18 cellular contexts compared by ENCODE assay signal in the genomic region with DNA sequence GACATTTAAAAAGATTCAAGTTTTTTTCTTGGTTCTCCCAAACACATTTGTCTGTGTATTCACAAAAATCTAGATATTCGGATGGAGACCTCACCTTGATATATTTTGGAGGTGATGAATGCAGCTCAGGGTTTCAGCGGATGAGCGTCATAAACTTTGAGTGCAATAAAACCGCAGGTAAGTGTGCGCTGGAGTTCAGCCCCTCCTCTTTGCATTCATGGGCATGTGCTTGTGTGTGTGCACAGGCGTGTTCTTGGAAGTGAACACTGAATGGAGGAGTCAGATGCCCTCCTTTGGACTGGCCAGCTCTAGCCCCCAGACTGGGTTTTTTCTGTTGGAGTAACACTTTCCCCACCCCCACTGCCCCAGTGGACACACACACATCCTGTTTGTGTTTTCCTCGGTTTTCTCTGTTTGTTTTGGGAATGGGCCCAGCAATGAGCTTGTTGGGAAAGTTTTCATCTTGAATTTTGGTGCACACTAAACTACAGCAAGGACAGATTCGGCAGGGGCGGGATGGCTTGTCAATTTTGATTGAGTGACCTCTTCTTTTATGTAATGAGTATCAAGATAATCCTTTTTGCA.
"Had no signal": no experiment of that assay in that cellular context is flagged by ENCODE, and none has a peak within 500 bp of the region (broad histone marks: within the 10 kb centered on the region; RNA-seq: fewer than 3 reads in every experiment).

No MANE protein-coding gene starts in this region.

- H3K4me3 Mint-ChIP-seq: activated CD4-positive, alpha-beta memory T cell treated with anti-CD3 and anti-CD28 coated beads, Interleukin-2, amount 10 ng/mL, durations not matched to agents 7 days and 5 days; natural killer cell had no signal

- H3K4me3 ChIP-seq: dorsolateral prefrontal cortex, tibial artery had no signal

- H3K9me3 Mint-ChIP-seq: activated CD4-positive, alpha-beta memory T cell treated with anti-CD3 and anti-CD28 coated beads, Interleukin-2, amount 10 ng/mL, durations not matched to agents 7 days and 5 days; natural killer cell had no signal

- DNase-seq: activated CD4-positive, alpha-beta memory T cell treated with anti-CD3 and anti-CD28 coated beads, Interleukin-2, amount 10 ng/mL, durations not matched to agents 7 days and 5 days; activated CD4-positive, alpha-beta T cell treated with anti-CD3 and anti-CD28 coated beads for 48 hours; activated CD4-positive, CD25-positive, alpha-beta regulatory T cell; activated CD8-positive, alpha-beta memory T cell treated with anti-CD3 and anti-CD28 coated beads, Interleukin-2, amount 50 U/mL, for 4 hours; activated effector memory CD4-positive, alpha-beta T cell treated with anti-CD3 and anti-CD28 coated beads, Interleukin-2, amount 50 U/mL, for 16 hours; activated naive CD4-positive, alpha-beta T cell treated with anti-CD3 and anti-CD28 coated beads, Interleukin-2, amount 50 U/mL, for 16 hours; activated T-cell treated with anti-CD3 and anti-CD28 coated beads, Interleukin-2, amount 50 U/mL, for 48 hours; aorta; brain microvascular endothelial cell; central memory CD4-positive, alpha-beta T cell; dorsolateral prefrontal cortex; kidney; mesendoderm; natural killer cell; stimulated activated CD4-positive, alpha-beta T cell treated with anti-CD3 and anti-CD28 coated beads, Interleukin-2, amount 100 ng/mL, for 24 hours; stimulated activated naive CD8-positive, alpha-beta T cell treated with anti-CD3 and anti-CD28 coated beads, Interleukin-15, Interleukin-2, amounts not matched to agents 100 U/mL and 50 U/mL, for 24 hours; substantia nigra; tibial artery had no signal

- H3K9me3 ChIP-seq: tibial artery had no signal

- H3K27me3 ChIP-seq: brain microvascular endothelial cell, dorsolateral prefrontal cortex, tibial artery had no signal

- ATAC-seq: natural killer cell; stimulated activated naive CD8-positive, alpha-beta T cell treated with anti-CD3 and anti-CD28 coated beads, Interleukin-15, Interleukin-2, amounts not matched to agents 100 U/mL and 50 U/mL, for 24 hours had no signal

- H3K27ac ChIP-seq: brain microvascular endothelial cell, tibial artery had no signal

- H3K27ac Mint-ChIP-seq: activated CD4-positive, alpha-beta memory T cell treated with anti-CD3 and anti-CD28 coated beads, Interleukin-2, amount 10 ng/mL, durations not matched to agents 7 days and 5 days had no signal

- H3K27me3 Mint-ChIP-seq: activated CD4-positive, alpha-beta memory T cell treated with anti-CD3 and anti-CD28 coated beads, Interleukin-2, amount 10 ng/mL, durations not matched to agents 7 days and 5 days had no signal
